8 cellular contexts compared by ENCODE assay signal in the genomic region with DNA sequence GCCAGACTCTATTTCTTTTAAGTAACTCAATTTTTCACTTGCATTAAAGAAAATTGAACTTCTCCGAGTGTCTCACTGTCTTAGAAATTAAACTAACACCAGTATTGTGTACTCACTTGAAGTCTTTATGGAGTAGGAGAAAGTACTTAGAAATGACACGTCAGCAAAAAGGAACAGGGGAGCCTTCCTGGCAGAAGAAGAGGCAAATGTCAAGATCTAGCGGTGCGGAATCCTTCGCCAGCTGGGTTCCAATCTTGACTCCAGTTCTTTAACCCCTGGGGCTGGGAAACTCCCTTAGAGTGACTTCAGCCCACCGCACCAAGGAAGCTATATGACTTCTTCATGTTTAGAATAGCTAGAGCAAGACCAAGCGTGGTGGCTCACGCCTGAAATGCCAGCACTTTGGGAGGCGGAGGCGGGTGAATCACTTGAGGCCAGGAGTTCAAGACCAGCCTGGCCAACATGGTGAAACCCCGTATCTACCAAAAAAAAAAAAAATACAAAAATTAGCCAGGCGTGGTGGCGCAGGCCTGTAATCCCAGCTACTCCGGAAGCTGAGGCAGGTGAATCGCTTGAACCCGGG. TPM values are rescaled to one million over a fixed set of nuclear protein-coding genes. Genes with fewer than 3 reads are reported as not detected.
A peak's percentile ranks its signal among the peaks of the same experiment; 100 is the strongest.
DNase-seq lines count a peak whose midpoint lies in the region; ATAC-seq and TF ChIP-seq lines count a peak whose summit lies in the region.

No MANE protein-coding gene starts in this region.

- intact Hi-C loops in activated T-helper 2 cell treated with anti-CD3 and anti-CD28 coated beads, Interferon-gamma antibody, Interleukin-2, Interleukin-4, amounts not matched to agents 10 μg/mL and 5 μg/mL and 100 μg/mL, durations not matched to agents 14 hours and 24 hours and 36 hours (cut with micrococcal nuclease), result loop anchor here (2.0 kb wide), 1 partner anchor 46 kb away; no protein-coding TSS in a partner anchor

- H3K9ac ChIP-seq in HUES64 (ENCODE audit: low read depth, low read length), result peak overlapping the region; percentile 97; the same call in 1 of the 2 replicates

- H3K4me3 Mint-ChIP-seq in activated T-helper 2 cell treated with anti-CD3 and anti-CD28 coated beads, Interferon-gamma antibody, Interleukin-2, Interleukin-4, amounts not matched to agents 10 μg/mL and 5 μg/mL and 100 μg/mL, durations not matched to agents 14 hours and 24 hours and 36 hours (ENCODE audit: low read depth), result peak overlapping the region; percentile 95

- H3K9me3 ChIP-seq in HUES64 (ENCODE audit: insufficient read depth, low read depth, low read length) (no peaks in the 10 kb centered on the region), iPS DF 6.9 (ENCODE audit: control insufficient read depth, insufficient read depth, low read length) (no peaks in the 10 kb centered on the region)

- peaks cover 56% of the 10 kb centered on the region for H3K36me3 Mint-ChIP-seq in activated T-helper 2 cell treated with anti-CD3 and anti-CD28 coated beads, Interferon-gamma antibody, Interleukin-2, Interleukin-4, amounts not matched to agents 10 μg/mL and 5 μg/mL and 100 μg/mL, durations not matched to agents 14 hours and 24 hours and 36 hours (ENCODE audit: low read depth)

- no peaks in the 10 kb centered on the region for H3K27me3 Mint-ChIP-seq in activated T-helper 2 cell treated with anti-CD3 and anti-CD28 coated beads, Interferon-gamma antibody, Interleukin-2, Interleukin-4, amounts not matched to agents 10 μg/mL and 5 μg/mL and 100 μg/mL, durations not matched to agents 14 hours and 24 hours and 36 hours (ENCODE audit: low read depth)

- peak overlapping the region; percentile 96 for H3K4me3 ChIP-seq in HUES64 (ENCODE audit: low read length)
- H3K4me3 ChIP-seq in iPS DF 6.9 (ENCODE audit: low read length), result peak overlapping the region; percentile 66; the same call in 1 of the 2 replicates

- no peak for TF ChIP-seq CTCF in 22Rv1 (IDR thresholded peaks at IDR 0.05)

- ATAC-seq in GM18861 (IDR thresholded peaks at IDR 0.05; ENCODE audit: unreplicated experiment), result no peak
- ATAC-seq in GM21367 (IDR thresholded peaks at IDR 0.05; ENCODE audit: unreplicated experiment), result no peak

- WGBS in HUES64, result 25% methylated on average over 16 of the region's 16 CpGs
- no CpG with 5 or more reads among the region's 16 CpGs for WGBS in iPS DF 6.9 (ENCODE audit: insufficient coverage, insufficient read length)

- H3K27ac ChIP-seq in 22Rv1, result peak overlapping the region; percentile 97; the same call in 1 of the 2 replicates
- H3K27ac ChIP-seq in HUES64 (ENCODE audit: low read depth, low read length), result peak overlapping the region; percentile 98; the same call in 1 of the 2 replicates
- H3K27ac ChIP-seq in iPS DF 6.9 (ENCODE audit: low read length), result no peak overlapping the region

- H3K27me3 ChIP-seq in HUES64 (ENCODE audit: insufficient read depth, low read length) (no peaks in the 10 kb centered on the region), iPS DF 6.9 (ENCODE audit: control insufficient read depth, insufficient read depth, low read length) (no peaks in the 10 kb centered on the region)

- peaks cover 38% of the 10 kb centered on the region for H3K4me1 Mint-ChIP-seq in activated T-helper 2 cell treated with anti-CD3 and anti-CD28 coated beads, Interferon-gamma antibody, Interleukin-2, Interleukin-4, amounts not matched to agents 10 μg/mL and 5 μg/mL and 100 μg/mL, durations not matched to agents 14 hours and 24 hours and 36 hours (ENCODE audit: low read depth)

- no peak for DNase-seq in activated T-helper 2 cell treated with anti-CD3 and anti-CD28 coated beads, Interferon-gamma antibody, Interleukin-2, Interleukin-4, amounts not matched to agents 10 μg/mL and 5 μg/mL and 100 μg/mL, durations not matched to agents 14 hours and 24 hours and 36 hours (ENCODE audit: low spot score)
- no peak for DNase-seq in iPS DF 6.9 (ENCODE audit: low read depth, low spot score)
- DNase-seq in stimulated activated CD4-positive, alpha-beta T cell treated with anti-CD3 and anti-CD28 coated beads, Interleukin-1b, Interleukin-23, amount 100 ng/mL, for 48 hours, result peak; percentile 66
- DNase-seq in NCI-H526 (lab: John Stamatoyannopoulos, UW), result no peak

- peaks cover 15% of the 10 kb centered on the region for H3K9me3 Mint-ChIP-seq in activated T-helper 2 cell treated with anti-CD3 and anti-CD28 coated beads, Interferon-gamma antibody, Interleukin-2, Interleukin-4, amounts not matched to agents 10 μg/mL and 5 μg/mL and 100 μg/mL, durations not matched to agents 14 hours and 24 hours and 36 hours

- H3K36me3 ChIP-seq in HUES64 (ENCODE audit: insufficient read depth, low read length) (peaks cover 7% of the 10 kb centered on the region; the same call in 1 of the 2 replicates), iPS DF 6.9 (ENCODE audit: control insufficient read depth, insufficient read depth, low read length) (no peaks in the 10 kb centered on the region)

- H3K4me1 ChIP-seq in HUES64 (ENCODE audit: insufficient read depth, low read length), result peaks cover 13% of the 10 kb centered on the region
- H3K4me1 ChIP-seq in iPS DF 6.9 (ENCODE audit: control insufficient read depth, insufficient read depth, low read length), result no peaks in the 10 kb centered on the region; the same call in 1 of the 2 replicates

- peak overlapping the region; percentile 98 for H3K27ac Mint-ChIP-seq in activated T-helper 2 cell treated with anti-CD3 and anti-CD28 coated beads, Interferon-gamma antibody, Interleukin-2, Interleukin-4, amounts not matched to agents 10 μg/mL and 5 μg/mL and 100 μg/mL, durations not matched to agents 14 hours and 24 hours and 36 hours

RNA-seq across cellular contexts. Expression of gene WBP11, which starts 34.4 kb away (rescaled TPM):
- polyA plus RNA-seq in HUES64 (2013, experiment 1 of 2), result 57.6 TPM
- 78.7 TPM for polyA plus RNA-seq in HUES64 (2013, experiment 2 of 2)
- total RNA-seq in activated T-helper 2 cell treated with anti-CD3 and anti-CD28 coated beads, Interferon-gamma antibody, Interleukin-2, Interleukin-4, amounts not matched to agents 10 μg/mL and 5 μg/mL and 100 μg/mL, durations not matched to agents 14 hours and 24 hours and 36 hours, result 128 and 134 TPM in 2 replicates

RNA-seq across cellular contexts. Expression of gene C12orf60, which starts 34.6 kb away (rescaled TPM):
- 3.2 TPM for polyA plus RNA-seq in HUES64 (2013, experiment 1 of 2)
- 4.0 TPM for polyA plus RNA-seq in HUES64 (2013, experiment 2 of 2)
- total RNA-seq in activated T-helper 2 cell treated with anti-CD3 and anti-CD28 coated beads, Interferon-gamma antibody, Interleukin-2, Interleukin-4, amounts not matched to agents 10 μg/mL and 5 μg/mL and 100 μg/mL, durations not matched to agents 14 hours and 24 hours and 36 hours, result 2.2 and 2.8 TPM in 2 replicates

RNA-seq across cellular contexts. Expression of gene SMCO3, which starts 45.1 kb away (rescaled TPM):
- not detected for polyA plus RNA-seq in HUES64 (2013, experiment 1 of 2)
- polyA plus RNA-seq in HUES64 (2013, experiment 2 of 2), result not detected
- not detected in 2 replicates for total RNA-seq in activated T-helper 2 cell treated with anti-CD3 and anti-CD28 coated beads, Interferon-gamma antibody, Interleukin-2, Interleukin-4, amounts not matched to agents 10 μg/mL and 5 μg/mL and 100 μg/mL, durations not matched to agents 14 hours and 24 hours and 36 hours
